In genomic region chr2:45789317-45789716, GRCh38 we compare ENCODE assay signal across 22 cellular contexts.
"Had no signal": no experiment of that assay in that cellular context is flagged by ENCODE, and none has a peak within 500 bp of the region (broad histone marks: within the 10 kb centered on the region; RNA-seq: fewer than 3 reads in every experiment).

No MANE protein-coding gene starts in this region.

- H3K9me3 ChIP-seq: pancreas, tibial nerve, vagina had no signal

- H3K27me3 ChIP-seq: pancreas, tibial nerve, vagina had no signal

- ATAC-seq: activated CD8-positive, alpha-beta T cell treated with anti-CD3 and anti-CD28 coated beads, Interleukin-2, amount 10 ng/mL, durations not matched to agents 7 days and 5 days; foreskin keratinocyte; pancreas; T-helper 17 cell; WTC11 had no signal

- H3K27ac Mint-ChIP-seq: activated CD4-positive, alpha-beta T cell treated with anti-CD3 and anti-CD28 coated beads, Interleukin-2, amount 10 ng/mL, durations not matched to agents 24 days and 14 days; activated CD8-positive, alpha-beta T cell treated with anti-CD3 and anti-CD28 coated beads, Interleukin-2, amount 10 ng/mL, durations not matched to agents 7 days and 5 days; activated naive CD8-positive, alpha-beta T cell treated with anti-CD3 and anti-CD28 coated beads, Interleukin-2, amount 10 ng/mL, durations not matched to agents 7 days and 5 days; T-helper 17 cell; WTC11 had no signal

- H3K27ac ChIP-seq: coronary artery, foreskin keratinocyte, pancreas, tibial nerve, vagina had no signal

- H3K4me1 Mint-ChIP-seq: activated naive CD8-positive, alpha-beta T cell treated with anti-CD3 and anti-CD28 coated beads, Interleukin-2, amount 10 ng/mL, durations not matched to agents 7 days and 5 days had no signal

- H3K4me3 Mint-ChIP-seq: activated CD4-positive, alpha-beta T cell treated with anti-CD3 and anti-CD28 coated beads, Interleukin-2, amount 10 ng/mL, durations not matched to agents 24 days and 14 days; activated CD8-positive, alpha-beta T cell treated with anti-CD3 and anti-CD28 coated beads, Interleukin-2, amount 10 ng/mL, durations not matched to agents 7 days and 5 days; activated naive CD8-positive, alpha-beta T cell treated with anti-CD3 and anti-CD28 coated beads, Interleukin-2, amount 10 ng/mL, durations not matched to agents 7 days and 5 days; brain; central memory CD8-positive, alpha-beta T cell; T-helper 17 cell; WTC11 had no signal

- FAIRE-seq: pancreas, TTC549 had no signal

- DNase-seq: activated CD4-positive, alpha-beta T cell treated with anti-CD3 and anti-CD28 coated beads, Interleukin-2, amount 10 ng/mL, durations not matched to agents 24 days and 14 days; activated CD8-positive, alpha-beta memory T cell treated with anti-CD3 and anti-CD28 coated beads, Interleukin-2, amount 50 U/mL, for 48 hours; activated CD8-positive, alpha-beta T cell treated with anti-CD3 and anti-CD28 coated beads, Interleukin-2, amount 10 ng/mL, durations not matched to agents 7 days and 5 days; activated gamma-delta T cell treated with Interleukin-2 at 50 U/mL for 16 hours; activated naive CD8-positive, alpha-beta T cell treated with anti-CD3 and anti-CD28 coated beads, Interleukin-2, amount 10 ng/mL, durations not matched to agents 7 days and 5 days; effector CD8-positive, alpha-beta T cell; foreskin keratinocyte; glutamatergic neuron; midbrain; pancreas; stimulated activated CD4-positive, alpha-beta T cell treated with anti-CD3 and anti-CD28 coated beads, Interleukin-2, amount 100 ng/mL, for 48 hours; stimulated activated naive CD4-positive, alpha-beta T cell; substantia nigra; T-helper 17 cell had no signal

- H3K4me3 ChIP-seq: coronary artery, lung, pancreas, tibial nerve, vagina had no signal

- H3K9me3 Mint-ChIP-seq: activated CD4-positive, alpha-beta T cell treated with anti-CD3 and anti-CD28 coated beads, Interleukin-2, amount 10 ng/mL, durations not matched to agents 24 days and 14 days; activated naive CD8-positive, alpha-beta T cell treated with anti-CD3 and anti-CD28 coated beads, Interleukin-2, amount 10 ng/mL, durations not matched to agents 7 days and 5 days; brain; central memory CD8-positive, alpha-beta T cell; WTC11 had no signal

- H3K4me1 ChIP-seq: foreskin keratinocyte, vagina had no signal

- H3K36me3 Mint-ChIP-seq: activated naive CD8-positive, alpha-beta T cell treated with anti-CD3 and anti-CD28 coated beads, Interleukin-2, amount 10 ng/mL, durations not matched to agents 7 days and 5 days; brain; WTC11 had no signal

- H3K27me3 Mint-ChIP-seq: activated CD4-positive, alpha-beta T cell treated with anti-CD3 and anti-CD28 coated beads, Interleukin-2, amount 10 ng/mL, durations not matched to agents 24 days and 14 days; activated naive CD8-positive, alpha-beta T cell treated with anti-CD3 and anti-CD28 coated beads, Interleukin-2, amount 10 ng/mL, durations not matched to agents 7 days and 5 days; brain; central memory CD8-positive, alpha-beta T cell had no signal

- H3K36me3 ChIP-seq: pancreas, tibial nerve, vagina had no signal
